ENCODE assay signal across 8 cellular contexts in genomic region chr5:73120222-73121108, GRCh38.
DNase-seq lines count a peak whose midpoint lies in the region; ATAC-seq lines count a peak whose summit lies in the region.

Gene TMEM171, plus strand, starts transcription at chr5:73120575. Its CDS starts 2,799 bp downstream, at chr5:73123374.

- H3K27me3 Mint-ChIP-seq in activated T-cell treated with anti-CD3 and anti-CD28 coated beads, Interleukin-2, amount 50 U/mL, for 24 hours: peaks cover 92% of the 10 kb centered on the region
- H3K27me3 Mint-ChIP-seq in activated naive CD8-positive, alpha-beta T cell treated with anti-CD3 and anti-CD28 coated beads, Interleukin-2, amount 50 U/mL, for 24 hours: peaks cover 79% of the 10 kb centered on the region

- no peak for ATAC-seq in activated naive CD8-positive, alpha-beta T cell treated with anti-CD3 and anti-CD28 coated beads, Interleukin-2, amount 50 U/mL, for 24 hours
- no peak for ATAC-seq in GM18909 (IDR thresholded peaks at IDR 0.05; ENCODE audit: poor library complexity, unreplicated experiment)

- H3K4me3 Mint-ChIP-seq in activated T-cell treated with anti-CD3 and anti-CD28 coated beads, Interleukin-2, amount 50 U/mL, for 24 hours: peak within 1 kb of the TSS; percentile 22
- peak within 1 kb of the TSS; percentile 49 for H3K4me3 Mint-ChIP-seq in activated naive CD8-positive, alpha-beta T cell treated with anti-CD3 and anti-CD28 coated beads, Interleukin-2, amount 50 U/mL, for 24 hours

- H3K4me1 Mint-ChIP-seq in activated T-cell treated with anti-CD3 and anti-CD28 coated beads, Interleukin-2, amount 50 U/mL, for 24 hours (ENCODE audit: low read depth): peaks cover 28% of the 10 kb centered on the region
- peaks cover 18% of the 10 kb centered on the region for H3K4me1 Mint-ChIP-seq in activated naive CD8-positive, alpha-beta T cell treated with anti-CD3 and anti-CD28 coated beads, Interleukin-2, amount 50 U/mL, for 24 hours

- no peaks in the 10 kb centered on the region for H3K36me3 Mint-ChIP-seq in activated T-cell treated with anti-CD3 and anti-CD28 coated beads, Interleukin-2, amount 50 U/mL, for 24 hours (ENCODE audit: low read depth)
- H3K36me3 Mint-ChIP-seq in activated naive CD8-positive, alpha-beta T cell treated with anti-CD3 and anti-CD28 coated beads, Interleukin-2, amount 50 U/mL, for 24 hours (ENCODE audit: low read depth): no peaks in the 10 kb centered on the region

- H3K27ac Mint-ChIP-seq in activated T-cell treated with anti-CD3 and anti-CD28 coated beads, Interleukin-2, amount 50 U/mL, for 24 hours: no peak within 1 kb of the TSS
- H3K27ac Mint-ChIP-seq in activated naive CD8-positive, alpha-beta T cell treated with anti-CD3 and anti-CD28 coated beads, Interleukin-2, amount 50 U/mL, for 24 hours: no peak within 1 kb of the TSS

- DNase-seq in activated T-cell treated with anti-CD3 and anti-CD28 coated beads, Interleukin-2, amount 50 U/mL, for 24 hours: no peak
- DNase-seq in activated T-cell treated with anti-CD3 and anti-CD28 coated beads, Interleukin-2, amount 50 U/mL, for 48 hours: no peak
- DNase-seq in activated naive CD8-positive, alpha-beta T cell treated with anti-CD3 and anti-CD28 coated beads, Interleukin-2, amount 50 U/mL, for 24 hours: no peak
- peak; percentile 45 for DNase-seq in hepatic stellate cell (ENCODE audit: low spot score)
- peak; percentile 18 for DNase-seq in putamen (ENCODE audit: low spot score)
- DNase-seq in KG1 (lab: John Stamatoyannopoulos, UW): no peak
- no peak for DNase-seq in NCI-H1417 (lab: John Stamatoyannopoulos, UW)

- H3K9me3 Mint-ChIP-seq in activated T-cell treated with anti-CD3 and anti-CD28 coated beads, Interleukin-2, amount 50 U/mL, for 24 hours: no peaks in the 10 kb centered on the region
- no peaks in the 10 kb centered on the region for H3K9me3 Mint-ChIP-seq in activated naive CD8-positive, alpha-beta T cell treated with anti-CD3 and anti-CD28 coated beads, Interleukin-2, amount 50 U/mL, for 24 hours

Comparison
In these comparisons a context has a peak if more than half of its experiments do, and no peak if none do; other contexts are left out.
1. DNase-seq: peak in hepatic stellate cell (single experiment) and putamen (single experiment); none in activated T-cell treated with anti-CD3 and anti-CD28 coated beads, Interleukin-2, amount 50 U/mL, for 24 hours (single experiment), activated T-cell treated with anti-CD3 and anti-CD28 coated beads, Interleukin-2, amount 50 U/mL, for 48 hours (0 of 2), activated naive CD8-positive, alpha-beta T cell treated with anti-CD3 and anti-CD28 coated beads, Interleukin-2, amount 50 U/mL, for 24 hours (single experiment), KG1 (single experiment) and NCI-H1417 (0 of 3).